Comparison of ENCODE assay signal across 3 cellular contexts in the genomic region with DNA sequence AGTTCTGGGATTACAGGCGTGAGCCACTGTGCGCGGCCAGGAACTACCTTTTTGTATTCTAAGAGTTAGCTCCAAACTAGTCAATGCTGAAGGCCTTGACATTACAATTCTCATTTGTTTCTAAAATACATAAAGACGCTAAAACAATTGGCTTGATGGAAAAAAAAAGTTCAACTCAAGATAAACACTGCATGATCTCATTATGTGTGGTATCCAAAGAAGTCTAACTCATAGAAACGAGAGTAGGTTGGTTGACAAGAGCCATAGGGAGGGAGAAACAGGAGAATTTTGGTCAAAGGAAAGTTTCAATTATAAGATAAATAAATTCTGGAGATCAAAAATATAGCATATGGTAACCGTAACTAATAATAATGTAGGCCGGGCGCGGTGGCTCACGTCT.
"Had no signal": no experiment of that assay in that cellular context is flagged by ENCODE, and none has a peak within 500 bp of the region (broad histone marks: within the 10 kb centered on the region; RNA-seq: fewer than 3 reads in every experiment).

No MANE protein-coding gene starts in this region.

- H3K4me3 ChIP-seq: GM12878 had no signal

- ATAC-seq: GM12878 had no signal

- DNase-seq: GDM1, GF-D8 had no signal
